ENCODE assay signal across 12 cellular contexts in the genomic region with DNA sequence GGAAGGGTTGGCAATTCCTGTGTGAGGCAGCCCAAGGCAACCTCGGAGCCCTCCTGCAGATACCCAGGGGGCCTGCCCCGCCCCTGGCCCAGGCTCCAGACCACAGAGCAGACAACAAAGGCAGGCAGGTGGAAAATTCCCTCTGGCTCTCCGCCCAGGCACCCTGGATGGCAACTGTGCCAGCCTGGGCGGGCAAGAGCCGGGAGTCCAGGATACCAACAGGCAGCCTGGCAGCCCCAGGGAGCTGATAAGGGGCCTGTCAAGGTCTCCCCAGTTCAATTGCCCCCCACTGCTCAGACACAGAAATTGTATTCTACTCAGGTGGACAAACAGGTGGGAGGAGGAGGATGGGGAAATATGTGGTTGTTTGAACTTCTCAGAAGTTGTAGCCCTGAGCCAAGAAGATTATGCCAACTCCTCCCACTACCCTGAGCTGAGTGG. TPM values are rescaled to one million over a fixed set of nuclear protein-coding genes. Genes with fewer than 3 reads are reported as not detected.
DNase-seq lines count a peak whose midpoint lies in the region; ATAC-seq and TF ChIP-seq lines count a peak whose summit lies in the region.
"Had no signal": no experiment of that assay in that cellular context is flagged by ENCODE, and none has a peak within 500 bp of the region (broad histone marks: within the 10 kb centered on the region; RNA-seq: fewer than 3 reads in every experiment).

No MANE protein-coding gene starts in this region.

- H3K4me1 ChIP-seq in testis = peaks cover 26% of the 10 kb centered on the region

- no peaks in the 10 kb centered on the region for H3K4me1 Mint-ChIP-seq in activated CD4-positive, alpha-beta memory T cell treated with anti-CD3 and anti-CD28 coated beads for 36 hours (ENCODE audit: low read depth)
- H3K4me1 Mint-ChIP-seq: activated naive CD4-positive, alpha-beta T cell treated with anti-CD3 and anti-CD28 coated beads, Interleukin-2, amount 10 ng/mL, durations not matched to agents 7 days and 5 days had no signal

- TF ChIP-seq POLR2A in testis (IDR thresholded peaks at IDR 0.05) = no peak

- intact Hi-C loops in testis (cut with DNase I; ENCODE audit: low total_unique reads) = no loop called here
- intact Hi-C loops in activated CD4-positive, alpha-beta memory T cell treated with anti-CD3 and anti-CD28 coated beads for 36 hours (cut with micrococcal nuclease) = no loop called here

- DNase-seq in NCI-H1105 treated with DMSO at 0.1 percent for 48 hours (lab: John Stamatoyannopoulos, UW) = peak; percentile 96
- peak; percentile 28 for DNase-seq in RPMI8226
- DNase-seq in kidney glomerular epithelial cell (lab: John Stamatoyannopoulos, UW) = peak; percentile 34
- peak; percentile 73 for DNase-seq in testis
- DNase-seq in activated CD4-positive, alpha-beta memory T cell treated with anti-CD3 and anti-CD28 coated beads for 36 hours = no peak
- DNase-seq in activated naive CD4-positive, alpha-beta T cell (lab: John Stamatoyannopoulos, UW) = no peak
- DNase-seq: activated naive CD4-positive, alpha-beta T cell treated with anti-CD3 and anti-CD28 coated beads, Interleukin-2, amount 10 ng/mL, durations not matched to agents 7 days and 5 days had no signal

- WGBS in testis, 2 donors = 48 to 81% methylated on average over 3 to 5 of the region's 5 CpGs

- no peak overlapping the region for H3K4me3 ChIP-seq in testis

- H3K36me3 ChIP-seq in testis (ENCODE audit: low read depth, missing control alignments) = no peaks in the 10 kb centered on the region

- H3K9me3 ChIP-seq in testis = no peaks in the 10 kb centered on the region

- H3K36me3 Mint-ChIP-seq in activated CD4-positive, alpha-beta memory T cell treated with anti-CD3 and anti-CD28 coated beads for 36 hours = no peaks in the 10 kb centered on the region
- H3K36me3 Mint-ChIP-seq: activated naive CD4-positive, alpha-beta T cell treated with anti-CD3 and anti-CD28 coated beads, Interleukin-2, amount 10 ng/mL, durations not matched to agents 7 days and 5 days; WTC11 had no signal

- CTCF ChIA-PET in activated CD4-positive, alpha-beta memory T cell treated with anti-CD3 and anti-CD28 coated beads for 36 hours (lab: Charles Lee) = no interaction called here

- no peak overlapping the region for H3K4me3 Mint-ChIP-seq in activated CD4-positive, alpha-beta memory T cell treated with anti-CD3 and anti-CD28 coated beads for 36 hours
- H3K4me3 Mint-ChIP-seq: activated naive CD4-positive, alpha-beta T cell treated with anti-CD3 and anti-CD28 coated beads, Interleukin-2, amount 10 ng/mL, durations not matched to agents 7 days and 5 days; stimulated activated naive CD8-positive, alpha-beta T cell treated with anti-CD3 and anti-CD28 coated beads, Interleukin-15, Interleukin-2, amounts not matched to agents 100 ng/mL and 50 ng/mL, for 24 hours; WTC11 had no signal

- H3K27ac Mint-ChIP-seq in activated CD4-positive, alpha-beta memory T cell treated with anti-CD3 and anti-CD28 coated beads for 36 hours = no peak overlapping the region
- H3K27ac Mint-ChIP-seq: activated naive CD4-positive, alpha-beta T cell treated with anti-CD3 and anti-CD28 coated beads, Interleukin-2, amount 10 ng/mL, durations not matched to agents 7 days and 5 days; stimulated activated naive CD8-positive, alpha-beta T cell treated with anti-CD3 and anti-CD28 coated beads, Interleukin-15, Interleukin-2, amounts not matched to agents 100 ng/mL and 50 ng/mL, for 24 hours had no signal

- peaks cover 2% of the 10 kb centered on the region for H3K27me3 Mint-ChIP-seq in activated CD4-positive, alpha-beta memory T cell treated with anti-CD3 and anti-CD28 coated beads for 36 hours
- H3K27me3 Mint-ChIP-seq: stimulated activated naive CD8-positive, alpha-beta T cell treated with anti-CD3 and anti-CD28 coated beads, Interleukin-15, Interleukin-2, amounts not matched to agents 100 ng/mL and 50 ng/mL, for 24 hours had no signal

- TF ChIP-seq CTCF in testis (IDR thresholded peaks at IDR 0.05) = no peak

- no peak overlapping the region for H3K27ac ChIP-seq in testis

- POLR2A ChIA-PET in activated CD4-positive, alpha-beta memory T cell treated with anti-CD3 and anti-CD28 coated beads for 36 hours (lab: Charles Lee) = no interaction called here

- no peaks in the 10 kb centered on the region for H3K9me3 Mint-ChIP-seq in activated CD4-positive, alpha-beta memory T cell treated with anti-CD3 and anti-CD28 coated beads for 36 hours
- H3K9me3 Mint-ChIP-seq: activated naive CD4-positive, alpha-beta T cell treated with anti-CD3 and anti-CD28 coated beads, Interleukin-2, amount 10 ng/mL, durations not matched to agents 7 days and 5 days; stimulated activated naive CD8-positive, alpha-beta T cell treated with anti-CD3 and anti-CD28 coated beads, Interleukin-15, Interleukin-2, amounts not matched to agents 100 ng/mL and 50 ng/mL, for 24 hours; WTC11 had no signal

- no peaks in the 10 kb centered on the region for H3K27me3 ChIP-seq in testis

- ATAC-seq in GM18520 (IDR thresholded peaks at IDR 0.05; ENCODE audit: unreplicated experiment) (no peak), GM19324 (IDR thresholded peaks at IDR 0.05; ENCODE audit: low FRiP score, unreplicated experiment) (no peak)
- ATAC-seq: WTC11 had no signal

RNA-seq across cellular contexts. Expression of gene GPR37L1, which starts 15.4 kb away (rescaled TPM):
- 1 to 10 TPM in 1 of 2 donors, under 1 TPM in 1; 0.56 to 1.6 TPM for total RNA-seq in testis
- polyA plus RNA-seq in testis (ENCODE audit: insufficient read depth, low read depth, low replicate concordance) = 0.42 TPM
- not detected for total RNA-seq in activated CD4-positive, alpha-beta memory T cell treated with anti-CD3 and anti-CD28 coated beads for 36 hours
- total RNA-seq: endothelial cell of umbilical vein had no signal
- polyA plus RNA-seq: endothelial cell of umbilical vein had no signal

RNA-seq across cellular contexts. Expression of gene ARL8A, which starts 37.2 kb away (rescaled TPM):
- total RNA-seq in testis = 10 to 100 TPM; 63.9 to 80.8 TPM
- polyA plus RNA-seq in testis (ENCODE audit: insufficient read depth, low read depth, low replicate concordance) = 46.9 TPM
- 10 to 100 TPM; 38.2 to 40.4 TPM for total RNA-seq in activated CD4-positive, alpha-beta memory T cell treated with anti-CD3 and anti-CD28 coated beads for 36 hours

RNA-seq across cellular contexts. Expression of gene PTPN7, which starts 53.1 kb away (rescaled TPM):
- 100 to 1,000 TPM in 1 of 2 donors, 10 to 100 TPM in 1; 84.1 to 119 TPM for total RNA-seq in testis
- polyA plus RNA-seq in testis (ENCODE audit: insufficient read depth, low read depth, low replicate concordance) = 43.0 TPM
- 100 to 1,000 TPM; 197 to 199 TPM for total RNA-seq in activated CD4-positive, alpha-beta memory T cell treated with anti-CD3 and anti-CD28 coated beads for 36 hours

Comparison
In these comparisons a context has a peak if more than half of its experiments do, and no peak if none do; other contexts are left out.
1. DNase-seq: peak in NCI-H1105 treated with DMSO at 0.1 percent for 48 hours (single experiment), RPMI8226 (single experiment), kidney glomerular epithelial cell (single experiment) and testis (single experiment); none in activated CD4-positive, alpha-beta memory T cell treated with anti-CD3 and anti-CD28 coated beads for 36 hours (single experiment) and activated naive CD4-positive, alpha-beta T cell (0 of 4).